In the genomic region with DNA sequence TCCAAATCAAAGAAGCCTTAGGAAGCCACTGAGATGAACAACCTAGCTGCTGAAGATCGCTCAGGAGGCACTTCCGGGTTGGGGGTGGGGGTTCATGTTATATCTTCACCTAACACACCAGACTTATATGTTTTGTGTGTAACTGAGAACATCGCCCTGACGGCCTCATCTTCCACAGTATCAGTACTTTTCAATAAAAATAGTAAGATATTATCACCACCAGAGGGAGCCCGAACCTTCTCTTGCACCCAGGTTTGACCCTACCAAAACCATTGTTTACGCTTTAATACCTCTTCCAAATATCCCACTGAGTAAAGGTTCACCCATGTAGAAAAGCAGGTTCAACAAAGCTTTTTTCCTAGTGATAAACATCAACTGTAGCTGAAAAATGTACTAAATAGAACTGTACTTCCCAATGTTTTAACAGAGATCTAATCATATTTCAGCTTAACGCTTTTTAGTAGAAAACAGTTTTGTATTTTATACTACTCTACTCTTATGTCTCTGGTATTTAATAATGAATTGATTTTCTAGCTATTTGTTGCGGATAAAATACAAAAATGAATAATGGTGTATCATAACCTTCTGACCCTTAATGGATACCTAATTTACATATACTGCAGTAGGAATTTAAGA, we compare ENCODE assay signal across 8 cellular contexts.
DNase-seq lines count a peak whose midpoint lies in the region; ATAC-seq and TF ChIP-seq lines count a peak whose summit lies in the region.

No MANE protein-coding gene starts in this region.

- no peaks in the 10 kb centered on the region for H3F3A ChIP-seq in DOHH2 (ENCODE audit: control insufficient read depth, insufficient read depth)

- no peaks in the 10 kb centered on the region for H3K36me3 Mint-ChIP-seq in activated naive CD4-positive, alpha-beta T cell treated with anti-CD3 and anti-CD28 coated beads, Interleukin-2, amount 50 U/mL, for 72 hours

- TF ChIP-seq CTCF in DOHH2 (IDR thresholded peaks at IDR 0.05; ENCODE audit: low read depth, low read length, poor library complexity, severe bottlenecking) (peak; percentile 71), left ventricle myocardium inferior (IDR thresholded peaks at IDR 0.05; ENCODE audit: borderline replicate concordance) (peak; percentile 70), gastrocnemius medialis (IDR thresholded peaks at IDR 0.05 in 4 of 5, conservative IDR thresholded peaks at IDR 0.05 in 1 of 5) (peak; percentile 22 to 69 (median 53))

- no peaks in the 10 kb centered on the region for H3K9me3 Mint-ChIP-seq in activated naive CD4-positive, alpha-beta T cell treated with anti-CD3 and anti-CD28 coated beads, Interleukin-2, amount 50 U/mL, for 72 hours

- H3K9me2 ChIP-seq in DOHH2 (replicated peaks; ENCODE audit: control insufficient read depth, low read length): no peaks in the 10 kb centered on the region

- H3K4me1 ChIP-seq in DOHH2 (ENCODE audit: control insufficient read depth, low read length) (peaks cover 15% of the 10 kb centered on the region), left ventricle myocardium inferior (no peaks in the 10 kb centered on the region), gastrocnemius medialis (peaks cover 0 to 6% of the 10 kb centered on the region in 2 donors)

- H3K79me2 ChIP-seq in DOHH2 (ENCODE audit: control insufficient read depth, low read length): no peaks in the 10 kb centered on the region

- no peaks in the 10 kb centered on the region for H4K20me1 ChIP-seq in DOHH2 (ENCODE audit: control insufficient read depth, insufficient read depth, low read depth, low read length)

- intact Hi-C loops in left ventricle myocardium inferior (cut with micrococcal nuclease) (loop anchor here (5.0 kb wide), 1 partner anchor 247 kb away; no protein-coding TSS in a partner anchor), gastrocnemius medialis (cut with DNase I; ENCODE audit: low total_unique reads) (loop anchor here (1.0 kb wide), 1 partner anchor 245 kb away; no protein-coding TSS in a partner anchor)

- no peak for TF ChIP-seq POLR2A in gastrocnemius medialis (IDR thresholded peaks at IDR 0.05)

- H3K27ac Mint-ChIP-seq in activated naive CD4-positive, alpha-beta T cell treated with anti-CD3 and anti-CD28 coated beads, Interleukin-2, amount 50 U/mL, for 72 hours: no peak overlapping the region

- H3K27ac ChIP-seq in DOHH2 (ENCODE audit: low read depth, low read length): no peak overlapping the region
- H3K27ac ChIP-seq in left ventricle myocardium inferior (replicated peaks): no peak overlapping the region
- no peak overlapping the region for H3K27ac ChIP-seq in gastrocnemius medialis

- in situ Hi-C loops in gastrocnemius medialis (cut with MboI; ENCODE audit: low sequenced_read_pairs in 4 of 4): loop anchor here in 3 of 4 donors (10.0 to 25.0 kb wide), 5 partner anchors 250 to 1438 kb away; a partner anchor contains a TSS

- H3K27me3 ChIP-seq in DOHH2 (ENCODE audit: control insufficient read depth, low read length): peaks cover 4% of the 10 kb centered on the region
- no peaks in the 10 kb centered on the region for H3K27me3 ChIP-seq in left ventricle myocardium inferior (ENCODE audit: low read depth)
- no peaks in the 10 kb centered on the region for H3K27me3 ChIP-seq in gastrocnemius medialis

- H3K9me3 ChIP-seq in DOHH2 (ENCODE audit: control insufficient read depth, insufficient read depth, low read length) (no peaks in the 10 kb centered on the region), left ventricle myocardium inferior (replicated peaks) (no peaks in the 10 kb centered on the region), gastrocnemius medialis (no peaks in the 10 kb centered on the region)

- H3K4me3 ChIP-seq in DOHH2 (ENCODE audit: low read length) (peak overlapping the region; percentile 40), left ventricle myocardium inferior (no peak overlapping the region), gastrocnemius medialis (no peak overlapping the region)

- ATAC-seq in GM19463 (IDR thresholded peaks at IDR 0.05; ENCODE audit: unreplicated experiment): peak; percentile 93
- ATAC-seq in HG03469 (IDR thresholded peaks at IDR 0.05; ENCODE audit: unreplicated experiment): peak; percentile 64
- ATAC-seq in activated naive CD4-positive, alpha-beta T cell treated with anti-CD3 and anti-CD28 coated beads, Interleukin-2, amount 50 U/mL, for 72 hours: peak; percentile 51 to 87
- ATAC-seq in gastrocnemius medialis: peak in 1 of 2 donors; percentile 56

- DNase-seq in NCI-H748 (lab: John Stamatoyannopoulos, UW; ENCODE audit: unreplicated experiment) (peak; percentile 63), left ventricle myocardium inferior (no peak), gastrocnemius medialis (no peak), NCI-H1436 treated with DMSO at 0.1 percent for 48 hours (lab: John Stamatoyannopoulos, UW) (no peak)
- peak in 1 of 2 donors; percentile 45 for DNase-seq in activated naive CD4-positive, alpha-beta T cell treated with anti-CD3 and anti-CD28 coated beads, Interleukin-2, amount 50 U/mL, for 72 hours (ENCODE audit: low spot score in 2 of 2)

- H3K36me3 ChIP-seq in DOHH2 (ENCODE audit: control insufficient read depth, low read length) (no peaks in the 10 kb centered on the region), left ventricle myocardium inferior (peaks cover 9% of the 10 kb centered on the region), gastrocnemius medialis (no peaks in the 10 kb centered on the region)

- H3K4me2 ChIP-seq in DOHH2 (ENCODE audit: low read length): peak overlapping the region; percentile 59
